Comparison of ENCODE assay signal across 17 cellular contexts in the genomic region with DNA sequence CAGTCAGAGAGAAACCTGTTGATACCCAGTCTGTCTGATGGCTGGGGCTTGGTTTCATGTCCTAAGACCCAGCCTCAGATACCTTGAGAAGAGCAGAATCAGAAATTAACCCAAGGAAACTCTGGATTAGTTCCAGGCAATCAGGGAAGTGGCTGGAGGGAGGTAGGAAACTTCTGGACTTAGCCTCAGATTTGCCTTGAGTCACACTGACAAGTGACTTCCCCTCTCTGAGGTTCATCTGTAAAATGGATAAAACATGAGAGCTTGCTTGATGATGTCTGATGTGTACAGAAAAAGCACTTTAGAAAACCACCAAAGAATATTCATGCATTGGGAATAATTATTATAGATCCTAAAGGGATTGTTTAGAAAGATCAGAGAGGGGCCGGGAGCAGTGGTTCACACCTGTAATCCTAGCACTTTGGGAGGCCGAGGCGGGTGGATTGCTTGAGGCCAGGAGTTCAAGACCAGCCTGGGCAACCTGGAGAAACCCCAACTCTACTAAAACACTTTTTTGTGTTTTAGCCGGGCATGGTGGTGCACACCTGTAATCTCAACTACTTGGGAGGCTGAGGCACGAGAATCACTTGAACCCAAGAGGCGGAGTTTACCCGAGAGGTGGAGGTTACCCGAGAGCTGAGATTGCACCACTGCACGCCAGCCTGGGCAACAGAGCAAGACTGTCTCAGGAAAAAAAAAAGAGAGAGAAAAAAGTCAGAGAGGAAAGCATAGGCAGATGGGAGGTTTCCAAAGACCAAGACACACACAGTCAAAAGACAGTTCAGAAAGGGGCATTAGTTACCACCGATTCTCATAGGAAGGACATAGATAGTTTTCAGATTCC. TPM values are rescaled to one million over a fixed set of nuclear protein-coding genes. Genes with fewer than 3 reads are reported as not detected.
DNase-seq lines count a peak whose midpoint lies in the region; ATAC-seq and TF ChIP-seq lines count a peak whose summit lies in the region.
"Had no signal": no experiment of that assay in that cellular context is flagged by ENCODE, and none has a peak within 500 bp of the region (broad histone marks: within the 10 kb centered on the region; RNA-seq: fewer than 3 reads in every experiment).

No MANE protein-coding gene starts in this region.

- no peaks in the 10 kb centered on the region for H3K27me3 ChIP-seq in BLaER1

- H3K36me3 Mint-ChIP-seq in T-helper 2 cell treated with Interferon-gamma antibody and Interleukin-4, amounts not matched to agents 5 μg/mL and 100 μg/mL, for 36 hours (ENCODE audit: low read depth), result peaks cover 26% of the 10 kb centered on the region
- no peaks in the 10 kb centered on the region for H3K36me3 Mint-ChIP-seq in HFFc6 (ENCODE audit: low read depth)

- ATAC-seq in GM18505 (IDR thresholded peaks at IDR 0.05; ENCODE audit: unreplicated experiment), result no peak
- ATAC-seq: gastroesophageal sphincter had no signal

- peaks cover 58% of the 10 kb centered on the region for H3K36me3 ChIP-seq in BLaER1
- H3K36me3 ChIP-seq: gastroesophageal sphincter had no signal

- peak overlapping the region; percentile 28 for H3K27ac Mint-ChIP-seq in T-helper 2 cell treated with Interferon-gamma antibody and Interleukin-4, amounts not matched to agents 5 μg/mL and 100 μg/mL, for 36 hours
- H3K27ac Mint-ChIP-seq in HFFc6, result no peak overlapping the region

- H3K4me2 ChIP-seq in BLaER1, result peak overlapping the region; percentile 94

- H3K27ac ChIP-seq in BLaER1, result peak overlapping the region; percentile 93

- no peaks in the 10 kb centered on the region for H3K9me3 ChIP-seq in BLaER1
- H3K9me3 ChIP-seq: gastroesophageal sphincter had no signal

- H3K27me3 Mint-ChIP-seq in T-helper 2 cell treated with Interferon-gamma antibody and Interleukin-4, amounts not matched to agents 5 μg/mL and 100 μg/mL, for 36 hours (ENCODE audit: low read depth), result peaks cover 12% of the 10 kb centered on the region
- H3K27me3 Mint-ChIP-seq in HFFc6 (ENCODE audit: insufficient read depth), result peaks cover 50% of the 10 kb centered on the region

- TF ChIP-seq CTCF in GM12865 (IDR thresholded peaks at IDR 0.05; ENCODE audit: insufficient read depth, low read depth, low read length, missing control alignments) (no peak), HFFc6 (IDR thresholded peaks at IDR 0.05) (no peak)

- H3K9me3 Mint-ChIP-seq in T-helper 2 cell treated with Interferon-gamma antibody and Interleukin-4, amounts not matched to agents 5 μg/mL and 100 μg/mL, for 36 hours, result no peaks in the 10 kb centered on the region
- no peaks in the 10 kb centered on the region for H3K9me3 Mint-ChIP-seq in HFFc6

- peak overlapping the region; percentile 94 for H3K9ac ChIP-seq in BLaER1

- H4K20me1 ChIP-seq in BLaER1, result peaks cover 67% of the 10 kb centered on the region

- H3K4me1 Mint-ChIP-seq in T-helper 2 cell treated with Interferon-gamma antibody and Interleukin-4, amounts not matched to agents 5 μg/mL and 100 μg/mL, for 36 hours (ENCODE audit: low read depth), result peaks cover 58% of the 10 kb centered on the region
- H3K4me1 Mint-ChIP-seq in HFFc6 (ENCODE audit: low read depth), result peaks cover 28% of the 10 kb centered on the region

- no peak for TF ChIP-seq POLR2A in GM18505 (IDR thresholded peaks at IDR 0.05; ENCODE audit: borderline replicate concordance, extremely low read depth, insufficient read depth, insufficient read length)

- H3K4me3 Mint-ChIP-seq in T-helper 2 cell treated with Interferon-gamma antibody and Interleukin-4, amounts not matched to agents 5 μg/mL and 100 μg/mL, for 36 hours, result peak overlapping the region; percentile 93
- H3K4me3 Mint-ChIP-seq in HFFc6, result no peak overlapping the region

- peaks cover 69% of the 10 kb centered on the region for H3K4me1 ChIP-seq in BLaER1

- DNase-seq in GM12865 (ENCODE audit: low read depth) (peak; percentile 63), mesenteric fat pad (ENCODE audit: low spot score) (peak; percentile 55), HT-29 (ENCODE audit: low spot score) (no peak), NCI-H1105 (lab: John Stamatoyannopoulos, UW) (no peak), HFFc6 (no peak)
- no peak for DNase-seq in T-helper 2 cell treated with Interferon-gamma antibody and Interleukin-4, amounts not matched to agents 5 μg/mL and 100 μg/mL, for 36 hours (ENCODE audit: low spot score)
- DNase-seq: activated CD4-positive, alpha-beta T cell treated with anti-CD3 and anti-CD28 coated beads for 4 hours; activated naive CD4-positive, alpha-beta T cell; AML-193; islet precursor cell; NCI-H2171 treated with DMSO at 0.1 percent for 48 hours; stimulated activated CD4-positive, alpha-beta T cell treated with anti-CD3 and anti-CD28 coated beads, Interleukin-2, amount 100 ng/mL, for 24 hours had no signal

- H3K4me3 ChIP-seq in BLaER1, result peak overlapping the region; percentile 90
- peak overlapping the region; percentile 66 for H3K4me3 ChIP-seq in GM12865 (ENCODE audit: low read depth, low read length)

RNA-seq across cellular contexts. Expression of a gene that starts 3.8 kb away (rescaled TPM):
- total RNA-seq in mesenteric fat pad, result 10.0 TPM
- not detected in 2 replicates for total RNA-seq in HT-29 (2014; rRNA removed; shearing (Covaris generic))
- under 1 TPM in 5 of 6 experiments, not detected in 1; 0.11 to 0.24 (median 0.13) TPM for total RNA-seq in HFFc6 (2021; fragmentation: NEBNext Ultra II Directional; extraction: Animal tissue kit (Norgen Biotek cat#: 25700))
- total RNA-seq: bronchial epithelial cell, Daoy had no signal

Comparison
In these comparisons a context has a peak if more than half of its experiments do, and no peak if none do; other contexts are left out.
1. DNase-seq: peak in GM12865 (single experiment) and mesenteric fat pad (single experiment); none in T-helper 2 cell treated with Interferon-gamma antibody and Interleukin-4, amounts not matched to agents 5 μg/mL and 100 μg/mL, for 36 hours (single experiment), HT-29 (single experiment), NCI-H1105 (single experiment) and HFFc6 (single experiment).